Comparison of ENCODE assay signal across 8 cellular contexts in the genomic region with DNA sequence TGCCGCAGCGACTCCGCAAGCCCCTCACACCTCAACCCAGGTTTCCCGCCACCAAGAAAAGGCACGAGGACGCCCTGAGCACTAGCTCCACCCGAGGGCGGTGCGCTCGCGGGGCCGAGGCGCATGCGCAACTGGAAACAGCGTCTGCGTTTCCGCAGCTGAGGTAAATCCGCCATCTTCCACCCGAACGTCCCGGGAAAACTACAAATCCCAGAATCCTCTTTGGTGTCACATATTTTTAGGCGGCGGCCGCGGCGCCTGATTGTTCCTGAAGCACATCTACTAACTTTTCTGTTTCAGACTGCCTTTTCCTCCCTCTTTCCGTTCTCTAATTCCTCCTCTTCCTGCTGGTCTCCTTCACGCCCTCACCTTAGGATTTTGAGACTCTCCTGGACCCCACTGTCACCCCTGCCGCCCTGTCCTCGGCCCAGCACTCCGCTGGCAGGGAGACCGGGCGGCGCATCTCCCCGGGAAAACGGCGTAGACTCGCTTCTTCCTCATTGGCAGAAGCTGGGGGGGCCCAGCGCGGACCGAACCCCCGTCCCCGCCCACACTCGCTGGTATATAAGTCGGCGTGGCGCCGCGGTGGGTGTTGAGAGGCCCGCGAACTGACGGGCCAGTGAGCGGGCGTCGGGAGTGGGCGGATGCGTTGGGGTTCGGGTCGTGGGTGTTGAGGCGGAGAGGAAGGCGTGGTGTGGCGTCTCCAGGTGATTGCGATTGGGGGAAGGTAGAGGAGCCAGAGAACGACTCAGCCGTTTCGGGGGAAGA.
A peak's percentile ranks its signal among the peaks of the same experiment; 100 is the strongest.
DNase-seq lines count a peak whose midpoint lies in the region; ATAC-seq lines count a peak whose summit lies in the region.

A gene with protein sequence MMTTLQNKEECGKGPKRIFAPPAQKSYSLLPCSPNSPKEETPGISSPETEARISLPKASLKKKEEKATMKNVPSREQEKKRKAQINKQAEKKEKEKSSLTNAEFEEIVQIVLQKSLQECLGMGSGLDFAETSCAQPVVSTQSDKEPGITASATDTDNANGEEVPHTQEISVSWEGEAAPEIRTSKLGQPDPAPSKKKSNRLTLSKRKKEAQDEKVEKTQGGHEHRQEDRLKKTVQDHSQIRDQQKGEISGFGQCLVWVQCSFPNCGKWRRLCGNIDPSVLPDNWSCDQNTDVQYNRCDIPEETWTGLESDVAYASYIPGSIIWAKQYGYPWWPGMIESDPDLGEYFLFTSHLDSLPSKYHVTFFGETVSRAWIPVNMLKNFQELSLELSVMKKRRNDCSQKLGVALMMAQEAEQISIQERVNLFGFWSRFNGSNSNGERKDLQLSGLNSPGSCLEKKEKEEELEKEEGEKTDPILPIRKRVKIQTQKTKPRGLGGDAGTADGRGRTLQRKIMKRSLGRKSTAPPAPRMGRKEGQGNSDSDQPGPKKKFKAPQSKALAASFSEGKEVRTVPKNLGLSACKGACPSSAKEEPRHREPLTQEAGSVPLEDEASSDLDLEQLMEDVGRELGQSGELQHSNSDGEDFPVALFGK (minus strand): TSS at position 505 of the 768 bp plus-strand sequence. CDS start 8,054 bp downstream, outside the sequence.

- peak; percentile 47 for ATAC-seq in HG03439 (IDR thresholded peaks at IDR 0.05; ENCODE audit: unreplicated experiment)

- H3K27ac ChIP-seq in cingulate gyrus (ENCODE audit: low read depth, low read length): peak within 1 kb of the TSS; percentile 100

- DNase-seq in AML-193 (lab: John Stamatoyannopoulos, UW): peak; percentile 82 to 85
- DNase-seq in GM19238 (ENCODE audit: insufficient read length, low spot score): peak; percentile 78
- DNase-seq in NCI-H510A treated with DMSO at 0.1 percent for 48 hours (lab: John Stamatoyannopoulos, UW): peak; percentile 84
- DNase-seq in activated CD4-positive, alpha-beta T cell treated with anti-CD3 and anti-CD28 coated beads for 4 hours: peak; percentile 98
- peak; percentile 85 for DNase-seq in kidney glomerular epithelial cell (lab: John Stamatoyannopoulos, UW)
- peak; percentile 94 to 95 for DNase-seq in stimulated activated CD4-positive, alpha-beta T cell treated with anti-CD3 and anti-CD28 coated beads, Interleukin-15, amount 100 ng/mL, for 48 hours (ENCODE audit: low read depth in 2 of 2)

Comparison
In these comparisons a context has a peak if more than half of its experiments do, and no peak if none do; other contexts are left out.
1. Peak in every context shown above with its lines: DNase-seq, ATAC-seq and H3K27ac ChIP-seq.